Comparison of ENCODE assay signal across 10 cellular contexts in genomic region chr13:80040219-80040976, GRCh38.
DNase-seq lines count a peak whose midpoint lies in the region; ATAC-seq and TF ChIP-seq lines count a peak whose summit lies in the region.
"Had no signal": no experiment of that assay in that cellular context is flagged by ENCODE, and none has a peak within 500 bp of the region (broad histone marks: within the 10 kb centered on the region; RNA-seq: fewer than 3 reads in every experiment).

No MANE protein-coding gene starts in this region.

- TF ChIP-seq EP300 in esophagus muscularis mucosa (IDR thresholded peaks at IDR 0.05) = no peak

- TF ChIP-seq POLR2A in HCT116 (IDR thresholded peaks at IDR 0.05; ENCODE audit: borderline replicate concordance, extremely low read depth, insufficient read depth, insufficient read length) (no peak), esophagus muscularis mucosa (IDR thresholded peaks at IDR 0.05; ENCODE audit: low read depth) (no peak)

- no peak overlapping the region for H3K27ac Mint-ChIP-seq in Calu3 (ENCODE audit: unreplicated experiment)
- H3K27ac Mint-ChIP-seq: activated naive CD4-positive, alpha-beta T cell treated with anti-CD3 and anti-CD28 coated beads, Interleukin-2, amount 50 U/mL, for 24 hours had no signal

- H3K79me2 ChIP-seq in HCT116 (ENCODE audit: insufficient read depth, low read length) = no peaks in the 10 kb centered on the region

- no peak overlapping the region for H3K9ac ChIP-seq in HCT116 (ENCODE audit: low read length)

- no peaks in the 10 kb centered on the region for H3K27me3 Mint-ChIP-seq in Calu3 (ENCODE audit: unreplicated experiment)
- H3K27me3 Mint-ChIP-seq: activated naive CD4-positive, alpha-beta T cell treated with anti-CD3 and anti-CD28 coated beads, Interleukin-2, amount 50 U/mL, for 24 hours had no signal

- no peak overlapping the region for H3K4me3 Mint-ChIP-seq in Calu3 (ENCODE audit: low read depth, unreplicated experiment)
- H3K4me3 Mint-ChIP-seq: activated naive CD4-positive, alpha-beta T cell treated with anti-CD3 and anti-CD28 coated beads, Interleukin-2, amount 50 U/mL, for 24 hours had no signal

- RAD21 ChIA-PET in HCT116 (lab: Charles Lee; ENCODE audit: low non-redundant PET in 1 of 2, low total read pairs in 2 of 2, uncharacterized antibody in 2 of 2, unreplicated experiment in 2 of 2) = no interaction called here

- intact Hi-C loops in HCT116 (cut with micrococcal nuclease) = no loop called here
- intact Hi-C loops in Calu3 (cut with micrococcal nuclease; ENCODE audit: unreplicated experiment) = no loop called here
- intact Hi-C loops in esophagus muscularis mucosa (cut with DNase I) = no loop called here

- H3K4me1 ChIP-seq in HCT116 (ENCODE audit: control insufficient read depth in 1 of 2, insufficient read depth in 2 of 2, low read length in 2 of 2) = peaks cover 0 to 17% of the 10 kb centered on the region in 2 experiments; a peak in 3 of 4 replicates
- no peaks in the 10 kb centered on the region for H3K4me1 ChIP-seq in esophagus muscularis mucosa
- H3K4me1 ChIP-seq: prostate gland had no signal

- peak; percentile 84; the same call in 1 of the 2 replicates for ATAC-seq in HCT116

- 34% methylated on average over 4 of the region's 4 CpGs for WGBS in esophagus muscularis mucosa

- H3K4me3 ChIP-seq in HCT116 (replicated peaks in 1 of 2; ENCODE audit: low read depth in 1 of 2, low read length in 2 of 2) (no peak overlapping the region), esophagus muscularis mucosa (no peak overlapping the region)
- H3K4me3 ChIP-seq: prostate gland had no signal

- H2AFZ ChIP-seq in HCT116 (ENCODE audit: low read depth, low read length, poor library complexity, severe bottlenecking) = no peak overlapping the region

- no peak for TF ChIP-seq RAD21 in HCT116 (IDR thresholded peaks at IDR 0.05; ENCODE audit: low read depth)

- H3K9me3 ChIP-seq in HCT116 (ENCODE audit: control insufficient read depth in 1 of 2, insufficient read depth in 1 of 2, low read depth in 1 of 2, low read length in 2 of 2) = no peaks in the 10 kb centered on the region; a peak in 1 of 4 replicates
- no peaks in the 10 kb centered on the region for H3K9me3 ChIP-seq in esophagus muscularis mucosa
- H3K9me3 ChIP-seq: prostate gland had no signal

- CTCF ChIA-PET in HCT116 (lab: Charles Lee) (no interaction called here), Calu3 (lab: Charles Lee) (no interaction called here)

- TF ChIP-seq CTCF in HCT116 (IDR thresholded peaks at IDR 0.05 in 2 of 3, conservative IDR thresholded peaks at IDR 0.05 in 1 of 3; ENCODE audit: borderline replicate concordance in 1 of 3, insufficient read depth in 1 of 3, low read depth in 2 of 3, low read length in 2 of 3) = no peak
- no peak for TF ChIP-seq CTCF in Calu3 (IDR thresholded peaks at IDR 0.05; ENCODE audit: unreplicated experiment)
- no peak for TF ChIP-seq CTCF in esophagus muscularis mucosa (IDR thresholded peaks at IDR 0.05)

- no peaks in the 10 kb centered on the region for H3K4me1 Mint-ChIP-seq in Calu3 (ENCODE audit: low read depth, unreplicated experiment)
- H3K4me1 Mint-ChIP-seq: activated naive CD4-positive, alpha-beta T cell treated with anti-CD3 and anti-CD28 coated beads, Interleukin-2, amount 50 U/mL, for 24 hours had no signal

- H3K36me3 ChIP-seq in HCT116 (ENCODE audit: control insufficient read depth in 1 of 2, insufficient read depth in 2 of 2, low read length in 2 of 2) = no peaks in the 10 kb centered on the region
- H3K36me3 ChIP-seq in esophagus muscularis mucosa = no peaks in the 10 kb centered on the region
- H3K36me3 ChIP-seq: prostate gland had no signal

- H4K20me1 ChIP-seq in HCT116 (ENCODE audit: insufficient read depth) = no peaks in the 10 kb centered on the region

- H3K9me3 Mint-ChIP-seq in Calu3 (ENCODE audit: low read depth, unreplicated experiment) = no peaks in the 10 kb centered on the region
- H3K9me3 Mint-ChIP-seq: activated naive CD4-positive, alpha-beta T cell treated with anti-CD3 and anti-CD28 coated beads, Interleukin-2, amount 50 U/mL, for 24 hours had no signal

- no peaks in the 10 kb centered on the region for H3K36me3 Mint-ChIP-seq in Calu3 (ENCODE audit: insufficient read depth, unreplicated experiment)
- H3K36me3 Mint-ChIP-seq: activated naive CD4-positive, alpha-beta T cell treated with anti-CD3 and anti-CD28 coated beads, Interleukin-2, amount 50 U/mL, for 24 hours had no signal

- DNase-seq in HCT116 (ENCODE audit: low read depth, low spot score) (peak; percentile 68), SW480 (ENCODE audit: low spot score) (peak; percentile 9), glomerular endothelial cell (ENCODE audit: extremely low read depth, low read depth, low spot score) (peak; percentile 74), smooth muscle cell of the brain vasculature (ENCODE audit: low read depth, low spot score) (peak; percentile 36), Calu3 (no peak), esophagus muscularis mucosa (ENCODE audit: extremely low spot score) (no peak), KG1 (lab: John Stamatoyannopoulos, UW) (no peak)
- DNase-seq: NCI-H526 treated with DMSO at 0.1 percent for 48 hours had no signal

- H3K27me3 ChIP-seq in HCT116 (ENCODE audit: insufficient read depth, low read length) = no peaks in the 10 kb centered on the region
- H3K27me3 ChIP-seq in esophagus muscularis mucosa = no peaks in the 10 kb centered on the region

- POLR2A ChIA-PET in HCT116 (lab: Charles Lee) = no interaction called here

- H3K4me2 ChIP-seq in HCT116 (ENCODE audit: low read length) = peak overlapping the region; percentile 47

- H3K9me2 ChIP-seq in HCT116 (ENCODE audit: insufficient read depth) = no peaks in the 10 kb centered on the region

- H3K27ac ChIP-seq in HCT116 (ENCODE audit: low read depth, low read length) (no peak overlapping the region), esophagus muscularis mucosa (replicated peaks in 1 of 4) (no peak overlapping the region)
- H3K27ac ChIP-seq: prostate gland had no signal

- BruUV-seq in HCT116 (replicated peaks; lab: Mats Ljungman, UMichigan) (no TSS peak), Calu3 (replicated peaks; lab: Mats Ljungman, UMichigan) (no TSS peak)

TF ChIP-seq in HCT116, 20 proteins besides CTCF, POLR2A, EP300 and RAD21:
- TF ChIP-seq EGR1 (IDR thresholded peaks at IDR 0.05; ENCODE audit: low read depth) = peak; percentile 48; the same call in 1 of the 2 replicates
- no peak for TF ChIP-seq POLR2AphosphoS5 (IDR thresholded peaks at IDR 0.05; ENCODE audit: low read depth, low read length)
- TF ChIP-seq SIN3A (IDR thresholded peaks at IDR 0.05; ENCODE audit: low read depth) = peak; percentile 46; the same call in 1 of the 2 replicates
- peak; percentile 51 for TF ChIP-seq CEBPB (IDR thresholded peaks at IDR 0.05; ENCODE audit: low read depth)
- TF ChIP-seq SRF (IDR thresholded peaks at IDR 0.05; ENCODE audit: low read depth) = peak; percentile 51
- TF ChIP-seq MAX (IDR thresholded peaks at IDR 0.05) = 0 out of 2 replicates have a peak, but pooled peaks have one; percentile 31
- peak; percentile 88 for TF ChIP-seq FOSL1 (IDR thresholded peaks at IDR 0.05; ENCODE audit: low read depth)
- TF ChIP-seq SP1 (IDR thresholded peaks at IDR 0.05; ENCODE audit: low read depth) = peak; percentile 69
- TF ChIP-seq CBX3 (IDR thresholded peaks at IDR 0.05; ENCODE audit: low read depth) = peak; percentile 65; the same call in 1 of the 2 replicates
- TF ChIP-seq ZBTB33 (IDR thresholded peaks at IDR 0.05; ENCODE audit: extremely low read depth, insufficient replicate concordance, low read length) = no peak
- peak; percentile 79 for TF ChIP-seq JUND (IDR thresholded peaks at IDR 0.05)
- TF ChIP-seq EZH2phosphoT487 (IDR thresholded peaks at IDR 0.05; ENCODE audit: borderline replicate concordance) = no peak
- TF ChIP-seq TCF7L2 (IDR thresholded peaks at IDR 0.05; ENCODE audit: borderline replicate concordance, extremely low read depth, insufficient read depth, insufficient read length) = peak; percentile 35

Comparison
In these comparisons a context has a peak if more than half of its experiments do, and no peak if none do; other contexts are left out.
1. DNase-seq: peak in HCT116 (single experiment), SW480 (single experiment), glomerular endothelial cell (single experiment) and smooth muscle cell of the brain vasculature (single experiment); none in Calu3 (single experiment), esophagus muscularis mucosa (single experiment) and KG1 (single experiment).